25 cellular contexts compared by ENCODE assay signal in the genomic region with DNA sequence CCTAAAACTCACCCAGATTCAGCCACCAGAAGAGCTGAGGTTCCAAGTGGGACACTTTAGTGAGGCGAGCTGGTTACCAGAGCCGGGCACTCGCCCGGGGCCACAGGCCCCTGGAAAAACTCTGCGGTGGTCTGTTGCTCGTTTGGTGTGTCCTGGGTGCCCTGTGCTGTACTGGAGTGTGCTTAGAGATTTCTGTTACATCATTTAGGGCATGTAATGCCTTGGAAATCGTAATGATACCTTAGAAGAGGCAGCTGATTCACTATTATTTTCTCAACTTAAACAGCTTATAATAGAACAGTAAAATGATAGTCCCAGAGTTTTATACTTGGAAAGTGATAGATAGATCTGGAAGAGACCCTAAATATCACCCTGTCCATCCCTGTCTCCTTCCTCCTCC. TPM values are rescaled to one million over a fixed set of nuclear protein-coding genes. Genes with fewer than 3 reads are reported as not detected.
"Had no signal": no experiment of that assay in that cellular context is flagged by ENCODE, and none has a peak within 500 bp of the region (broad histone marks: within the 10 kb centered on the region; RNA-seq: fewer than 3 reads in every experiment).

No MANE protein-coding gene starts in this region.

- DNase-seq: Kasumi-1, MM.1S, NCI-H1092 treated with DMSO at 0.1 percent for 48 hours, NCI-H1436, NCI-H187, NCI-H2029, NCI-H2081 treated with DMSO at 0.1 percent for 48 hours, NCI-H2171, NCI-H226, NCI-H446, NCI-H510A, NCI-H524 treated with DMSO at 0.1 percent for 48 hours, NCI-H69, NCI-H774, Right ventricle myocardium superior, RPMI8226, SIG-M5, SK-N-SH had no signal

- H3K9me3 ChIP-seq: SK-N-SH had no signal

- H3K4me1 Mint-ChIP-seq: IgD-negative memory B cell had no signal

- H3K4me3 Mint-ChIP-seq: IgD-negative memory B cell had no signal

- H3K27ac Mint-ChIP-seq: IgD-negative memory B cell had no signal

- H3K9me3 Mint-ChIP-seq: IgD-negative memory B cell had no signal

- H3K4me3 ChIP-seq: K562 had no signal

- H3K27ac ChIP-seq: HL-60, KMS-11 had no signal

- H3K36me3 Mint-ChIP-seq: IgD-negative memory B cell had no signal

- FAIRE-seq: HTR-8/SVneo, K562, RCC 7860 had no signal

- ATAC-seq: K562 had no signal

RNA-seq across cellular contexts. Expression of gene BTBD16, which starts 48.5 kb away (rescaled TPM):
- total RNA-seq: K562, Right ventricle myocardium superior, SK-MEL-5 had no signal
- polyA plus RNA-seq: IgD-negative memory B cell, SK-N-SH had no signal
